In genomic region chr12:107411792-107412535, GRCh38 we compare ENCODE assay signal across 15 cellular contexts.
DNase-seq lines count a peak whose midpoint lies in the region; ATAC-seq and TF ChIP-seq lines count a peak whose summit lies in the region.
"Had no signal": no experiment of that assay in that cellular context is flagged by ENCODE, and none has a peak within 500 bp of the region (broad histone marks: within the 10 kb centered on the region; RNA-seq: fewer than 3 reads in every experiment).

No MANE protein-coding gene starts in this region.

- no peaks in the 10 kb centered on the region for H3K4me1 ChIP-seq in breast epithelium
- H3K4me1 ChIP-seq in ovary (ENCODE audit: insufficient read depth) = no peaks in the 10 kb centered on the region
- H3K4me1 ChIP-seq: adrenal gland, heart right ventricle, upper lobe of left lung had no signal

- WGBS in ovary, 3 donors = 56 to 68% (median 66%) methylated on average over 14 of the region's 14 CpGs

- H3K4me3 ChIP-seq in breast epithelium = no peak overlapping the region
- H3K4me3 ChIP-seq in fibroblast of villous mesenchyme (ENCODE audit: low read depth, low read length) = no peak overlapping the region
- H3K4me3 ChIP-seq in ovary = no peak overlapping the region
- H3K4me3 ChIP-seq: adrenal gland, heart right ventricle, upper lobe of left lung had no signal

- intact Hi-C loops in MCF 10A (cut with micrococcal nuclease) (no loop called here), breast epithelium (cut with DNase I; ENCODE audit: low total_unique reads) (no loop called here), ovary (cut with DNase I) (no loop called here)

- DNase-seq in MCF 10A (ENCODE audit: unreplicated experiment) (peak; percentile 70), breast epithelium (ENCODE audit: low spot score in 2 of 2) (no peak), SW480 (ENCODE audit: low spot score) (peak; percentile 30), fibroblast of villous mesenchyme (ENCODE audit: low read depth) (peak; percentile 9), activated gamma-delta T cell (lab: John Stamatoyannopoulos, UW) (no peak), ovary (no peak)
- DNase-seq in activated T-cell treated with anti-CD3 and anti-CD28 coated beads, Interleukin-2, amount 50 U/mL, for 48 hours = no peak
- DNase-seq: activated CD4-positive, CD25-positive, alpha-beta regulatory T cell; DMS79 treated with DMSO at 0.1 percent for 48 hours; heart right ventricle; NCI-H187; stimulated activated CD4-positive, alpha-beta T cell treated with anti-CD3 and anti-CD28 coated beads, Interleukin-15, amount 100 ng/mL, for 24 hours; upper lobe of left lung had no signal

- H3K27me3 Mint-ChIP-seq in MCF 10A (ENCODE audit: insufficient read depth, unreplicated experiment) = no peaks in the 10 kb centered on the region

- POLR2A ChIA-PET in MCF 10A (lab: Yijun Ruan, JAX) = interaction anchor here (0.6 to 1.1 kb wide), 2 partner anchors 17 to 276 kb away, joined by 3 read pairs; no protein-coding TSS in a partner anchor

- no peaks in the 10 kb centered on the region for H3K36me3 Mint-ChIP-seq in MCF 10A (ENCODE audit: insufficient read depth, unreplicated experiment)

- CTCF ChIA-PET in MCF 10A (lab: Yijun Ruan, JAX) = interaction anchor here (0.5 to 1.9 kb wide), 4 partner anchors 9 to 643 kb away, joined by 3 to 6 read pairs (median 4); no protein-coding TSS in a partner anchor

- ATAC-seq in HG02623 (IDR thresholded peaks at IDR 0.05; ENCODE audit: unreplicated experiment) = no peak
- ATAC-seq: heart right ventricle had no signal

- no peak overlapping the region for H3K4me3 Mint-ChIP-seq in MCF 10A (ENCODE audit: unreplicated experiment)

- no peaks in the 10 kb centered on the region for H3K9me3 Mint-ChIP-seq in MCF 10A (ENCODE audit: unreplicated experiment)

- H3K9me3 ChIP-seq in breast epithelium (no peaks in the 10 kb centered on the region), ovary (no peaks in the 10 kb centered on the region)
- H3K9me3 ChIP-seq: adrenal gland, heart right ventricle, upper lobe of left lung had no signal

- no TSS peak for BruUV-seq in MCF 10A (replicated peaks; lab: Mats Ljungman, UMichigan)

- no peak for TF ChIP-seq CTCF in MCF 10A (IDR thresholded peaks at IDR 0.05; ENCODE audit: unreplicated experiment)
- no peak for TF ChIP-seq CTCF in breast epithelium (IDR thresholded peaks at IDR 0.05)
- TF ChIP-seq CTCF in fibroblast of villous mesenchyme (IDR thresholded peaks at IDR 0.05; ENCODE audit: insufficient read depth, low read depth, low read length) = no peak
- no peak for TF ChIP-seq CTCF in ovary (IDR thresholded peaks at IDR 0.05)

- peaks cover 24% of the 10 kb centered on the region for H3K4me1 Mint-ChIP-seq in MCF 10A (ENCODE audit: insufficient read depth, unreplicated experiment)

- no peaks in the 10 kb centered on the region for H3K27me3 ChIP-seq in breast epithelium
- no peaks in the 10 kb centered on the region for H3K27me3 ChIP-seq in ovary
- H3K27me3 ChIP-seq: adrenal gland, heart right ventricle, upper lobe of left lung had no signal

- no peak overlapping the region for H3K27ac ChIP-seq in breast epithelium
- H3K27ac ChIP-seq in ovary = no peak overlapping the region
- H3K27ac ChIP-seq: adrenal gland, heart right ventricle, upper lobe of left lung had no signal

- H3K27ac Mint-ChIP-seq in MCF 10A (ENCODE audit: low read depth, unreplicated experiment) = no peak overlapping the region

- TF ChIP-seq EP300 in ovary (IDR thresholded peaks at IDR 0.05) = no peak

- TF ChIP-seq POLR2A in breast epithelium (IDR thresholded peaks at IDR 0.05) (no peak), ovary (IDR thresholded peaks at IDR 0.05) (no peak)

- H3K36me3 ChIP-seq in breast epithelium (no peaks in the 10 kb centered on the region), ovary (no peaks in the 10 kb centered on the region)
- H3K36me3 ChIP-seq: adrenal gland, heart right ventricle, upper lobe of left lung had no signal

Comparison
In these comparisons a context has a peak if more than half of its experiments do, and no peak if none do; other contexts are left out.
1. DNase-seq: peak in MCF 10A (single experiment), SW480 (single experiment) and fibroblast of villous mesenchyme (single experiment); none in breast epithelium (0 of 2), activated gamma-delta T cell (single experiment), activated T-cell treated with anti-CD3 and anti-CD28 coated beads, Interleukin-2, amount 50 U/mL, for 48 hours (0 of 2) and ovary (0 of 5).